Comparison of ENCODE assay signal across 2 cellular contexts in genomic region chr2:75360945-75361344, GRCh38.
TF ChIP-seq lines count a peak whose summit lies in the region.

No MANE protein-coding gene starts in this region.

TF ChIP-seq in HepG2, 621 proteins besides CTCF, POLR2A, EP300 and RAD21:
- peak; percentile 6 to 58; a peak in 2 of 4 replicates for TF ChIP-seq MAFK (conservative IDR thresholded peaks at IDR 0.05 in 1 of 2, IDR thresholded peaks at IDR 0.05 in 1 of 2; ENCODE audit: low read length in 2 of 2)
- 0 out of 2 replicates have a peak, but pooled peaks have one; percentile 36 for TF ChIP-seq MAFF (IDR thresholded peaks at IDR 0.05; ENCODE audit: low read depth, low read length)
- TF ChIP-seq ZBTB38 (CRISPR knock-in tag; IDR thresholded peaks at IDR 0.05), result no peak
- TF ChIP-seq ZMAT3 (CRISPR knock-in tag; conservative IDR thresholded peaks at IDR 0.05), result no peak

TF ChIP-seq in IMR-90, 13 proteins besides CTCF, POLR2A, EP300 and RAD21:
- TF ChIP-seq MAFK (IDR thresholded peaks at IDR 0.05; ENCODE audit: low read depth, low read length) (0 out of 2 replicates have a peak, but pooled peaks have one; percentile 25), NFE2L2 (IDR thresholded peaks at IDR 0.05; ENCODE audit: low read depth, low read length) (no peak)
